ENCODE assay signal across 14 cellular contexts in genomic region chr1:204108312-204109141, GRCh38. TPM values are rescaled to one million over a fixed set of nuclear protein-coding genes. Genes with fewer than 3 reads are reported as not detected.
DNase-seq lines count a peak whose midpoint lies in the region; ATAC-seq and TF ChIP-seq lines count a peak whose summit lies in the region.
"Had no signal": no experiment of that assay in that cellular context is flagged by ENCODE, and none has a peak within 500 bp of the region (broad histone marks: within the 10 kb centered on the region; RNA-seq: fewer than 3 reads in every experiment).

No MANE protein-coding gene starts in this region.

- no peaks in the 10 kb centered on the region for H3K9me3 Mint-ChIP-seq in CD8-positive, alpha-beta memory T cell
- H3K9me3 Mint-ChIP-seq: activated naive CD4-positive, alpha-beta T cell treated with anti-CD3 and anti-CD28 coated beads, Interleukin-2, amount 50 U/mL, for 24 hours had no signal

- no peaks in the 10 kb centered on the region for H3K27me3 ChIP-seq in CD8-positive, alpha-beta memory T cell (ENCODE audit: insufficient read depth, low read length, poor library complexity, severe bottlenecking)
- H3K27me3 ChIP-seq in lung (ENCODE audit: control insufficient read depth, insufficient read depth) = no peaks in the 10 kb centered on the region
- H3K27me3 ChIP-seq: ovary, transverse colon had no signal

- H3K4me1 Mint-ChIP-seq in CD8-positive, alpha-beta memory T cell = peaks cover 28 to 40% (median 33%) of the 10 kb centered on the region in 3 donors

- ATAC-seq in lung (ENCODE audit: insufficient read depth, low FRiP score) = no peak
- no peak for ATAC-seq in GM21619 (IDR thresholded peaks at IDR 0.05; ENCODE audit: unreplicated experiment)

- peaks cover 22% of the 10 kb centered on the region for H3K4me1 ChIP-seq in CD8-positive, alpha-beta memory T cell (ENCODE audit: insufficient read depth, low read length)
- H3K4me1 ChIP-seq in lung (ENCODE audit: control insufficient read depth in 2 of 2, insufficient read depth in 2 of 2, low read length in 2 of 2) = peaks cover under 1 to 43% of the 10 kb centered on the region in 2 donors

- POLR2A ChIA-PET in CD8-positive, alpha-beta memory T cell (lab: Charles Lee) = no interaction called here

- no peak for TF ChIP-seq CTCF in lung (IDR thresholded peaks at IDR 0.05; ENCODE audit: control extremely low read depth, extremely low read depth)

- no peak for DNase-seq in CD8-positive, alpha-beta memory T cell
- peak; percentile 77 for DNase-seq in NCI-H2029 treated with DMSO at 0.1 percent for 48 hours (lab: John Stamatoyannopoulos, UW)
- DNase-seq in dermis blood vessel endothelial cell = peak; percentile 75
- DNase-seq in lung (ENCODE audit: low spot score) = no peak
- no peak for DNase-seq in GDM1 (lab: John Stamatoyannopoulos, UW)
- DNase-seq in foreskin melanocyte = no peak
- DNase-seq in NCI-H226 = no peak
- DNase-seq: activated CD4-positive, alpha-beta T cell treated with anti-CD3 and anti-CD28 coated beads, Interleukin-2, amount 50 U/mL, for 48 hours; NCI-H187; ovary; transverse colon had no signal

- no peak overlapping the region for H3K4me3 ChIP-seq in CD8-positive, alpha-beta memory T cell (ENCODE audit: low read length)
- H3K4me3 ChIP-seq in lung = no peak overlapping the region
- H3K4me3 ChIP-seq: ovary, transverse colon had no signal

- H3K27ac ChIP-seq in CD8-positive, alpha-beta memory T cell (ENCODE audit: low read depth, low read length) = no peak overlapping the region
- H3K27ac ChIP-seq in lung (ENCODE audit: low read depth in 1 of 2, low read length in 1 of 2) = peak overlapping the region; percentile 22 to 74
- H3K27ac ChIP-seq: ovary, transverse colon had no signal

- no peaks in the 10 kb centered on the region for H3K27me3 Mint-ChIP-seq in CD8-positive, alpha-beta memory T cell
- H3K27me3 Mint-ChIP-seq: activated naive CD4-positive, alpha-beta T cell treated with anti-CD3 and anti-CD28 coated beads, Interleukin-2, amount 50 U/mL, for 24 hours had no signal

- CTCF ChIA-PET in CD8-positive, alpha-beta memory T cell (lab: Charles Lee) = interaction anchor here (1.2 kb wide), 1 partner anchor 21 kb away, joined by 3 read pairs; no protein-coding TSS in a partner anchor

- peak overlapping the region in 5 of 8 donors; percentile 23 to 92 (median 58) for H3K27ac Mint-ChIP-seq in CD8-positive, alpha-beta memory T cell
- H3K27ac Mint-ChIP-seq: activated naive CD4-positive, alpha-beta T cell treated with anti-CD3 and anti-CD28 coated beads, Interleukin-2, amount 50 U/mL, for 24 hours had no signal

- no peaks in the 10 kb centered on the region for H3K9me3 ChIP-seq in CD8-positive, alpha-beta memory T cell (ENCODE audit: low read length)
- no peaks in the 10 kb centered on the region for H3K9me3 ChIP-seq in lung (ENCODE audit: control insufficient read depth in 2 of 2, insufficient read depth in 1 of 2, low read length in 1 of 2)
- H3K9me3 ChIP-seq: ovary, transverse colon had no signal

- H3K36me3 Mint-ChIP-seq in CD8-positive, alpha-beta memory T cell = peaks cover 0 to 1% (median 0%) of the 10 kb centered on the region in 3 donors
- H3K36me3 Mint-ChIP-seq: activated naive CD4-positive, alpha-beta T cell treated with anti-CD3 and anti-CD28 coated beads, Interleukin-2, amount 50 U/mL, for 24 hours had no signal

- no peak overlapping the region for H3K4me3 Mint-ChIP-seq in CD8-positive, alpha-beta memory T cell
- H3K4me3 Mint-ChIP-seq: activated naive CD4-positive, alpha-beta T cell treated with anti-CD3 and anti-CD28 coated beads, Interleukin-2, amount 50 U/mL, for 24 hours had no signal

- no peaks in the 10 kb centered on the region for H3K36me3 ChIP-seq in CD8-positive, alpha-beta memory T cell (ENCODE audit: insufficient read depth, low read length)
- H3K36me3 ChIP-seq in lung (ENCODE audit: control insufficient read depth in 2 of 2, insufficient read depth in 2 of 2, low read length in 2 of 2) = peaks cover 0 to 5% of the 10 kb centered on the region in 2 donors
- H3K36me3 ChIP-seq: ovary, transverse colon had no signal

- 50 to 59% methylated on average over 21 of the region's 21 CpGs for WGBS in lung, 2 donors

RNA-seq across cellular contexts. Expression of gene SOX13, which starts 35.6 kb away (rescaled TPM):
- total RNA-seq in CD8-positive, alpha-beta memory T cell = 1 to 10 TPM; 3.1 TPM
- 5.5 TPM for polyA plus RNA-seq in CD8-positive, alpha-beta memory T cell
- total RNA-seq in dermis blood vessel endothelial cell = 15.3 and 23.0 TPM in 2 replicates
- 10 to 100 TPM; 42.0 to 52.6 TPM for total RNA-seq in lung
- 10 to 100 TPM; 14.7 to 18.5 TPM for polyA plus RNA-seq in lung
- total RNA-seq: G401 had no signal

RNA-seq across cellular contexts. Expression of gene ETNK2, which starts 43.3 kb away (rescaled TPM):
- 1 to 10 TPM in 1 of 2 experiments, under 1 TPM in 1; 0.91 to 1.1 TPM for total RNA-seq in CD8-positive, alpha-beta memory T cell
- polyA plus RNA-seq in CD8-positive, alpha-beta memory T cell = 6.1 TPM
- total RNA-seq in dermis blood vessel endothelial cell = 9.9 and 10.7 TPM in 2 replicates
- 1 to 10 TPM; 5.0 to 5.8 TPM for total RNA-seq in lung
- 1 to 10 TPM; 2.2 to 2.8 TPM for polyA plus RNA-seq in lung

RNA-seq across cellular contexts. Expression of gene REN, which starts 57.6 kb away (rescaled TPM):
- total RNA-seq in CD8-positive, alpha-beta memory T cell = not detected
- polyA plus RNA-seq in CD8-positive, alpha-beta memory T cell = not detected
- not detected in 2 replicates for total RNA-seq in dermis blood vessel endothelial cell
- total RNA-seq in lung = under 1 TPM; 0.23 to 0.28 TPM
- under 1 TPM; 0.31 to 0.75 TPM for polyA plus RNA-seq in lung
- total RNA-seq: G401 had no signal

Comparison
In these comparisons a context has a peak if more than half of its experiments do, and no peak if none do; other contexts are left out.
1. DNase-seq: peak in NCI-H2029 treated with DMSO at 0.1 percent for 48 hours (single experiment) and dermis blood vessel endothelial cell (single experiment); none in CD8-positive, alpha-beta memory T cell (0 of 5), lung (single experiment), GDM1 (single experiment), foreskin melanocyte (single experiment) and NCI-H226 (single experiment).